ENCODE assay signal across 20 cellular contexts in the genomic region with DNA sequence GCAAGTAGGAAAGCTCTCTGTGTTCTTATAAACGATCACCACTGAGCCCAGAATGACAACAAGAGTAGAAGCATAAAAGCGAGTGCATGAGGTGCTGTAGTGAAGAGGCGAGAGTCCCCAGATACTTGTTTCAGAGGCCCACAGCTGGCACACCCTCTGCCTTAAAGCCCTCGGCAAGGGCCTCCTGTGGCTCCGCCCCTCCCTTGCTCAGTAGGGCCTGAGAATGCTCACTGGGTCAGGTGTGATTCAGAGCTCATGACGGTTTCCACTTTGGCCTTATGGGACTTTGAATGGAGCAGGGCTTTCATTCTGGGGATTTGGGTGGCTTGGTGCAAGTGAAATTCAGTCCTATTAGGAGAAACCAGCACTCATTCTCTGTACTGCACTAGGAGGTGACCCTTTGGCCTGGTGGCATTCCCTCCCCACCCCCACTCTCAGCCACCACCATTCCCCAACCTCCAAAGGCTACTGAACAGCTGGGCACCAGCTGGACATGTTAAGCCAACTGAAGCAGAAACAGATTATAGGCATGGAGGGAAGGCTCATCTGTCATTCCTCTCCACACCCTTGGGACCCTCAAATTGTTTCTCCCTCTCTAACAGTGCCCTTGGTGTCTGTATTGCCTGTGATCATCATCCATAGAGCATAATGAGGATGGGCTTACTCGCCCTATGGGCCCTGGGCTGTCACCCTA.
A peak's percentile ranks its signal among the peaks of the same experiment; 100 is the strongest.
DNase-seq lines count a peak whose midpoint lies in the region; TF ChIP-seq lines count a peak whose summit lies in the region.
"Had no signal": no experiment of that assay in that cellular context is flagged by ENCODE, and none has a peak within 500 bp of the region (broad histone marks: within the 10 kb centered on the region; RNA-seq: fewer than 3 reads in every experiment).

No MANE protein-coding gene starts in this region.

- no peak for TF ChIP-seq CTCF in glutamatergic neuron (IDR thresholded peaks at IDR 0.05; ENCODE audit: partially characterized antibody, unreplicated experiment)
- no peak for TF ChIP-seq CTCF in type B pancreatic cell (conservative IDR thresholded peaks at IDR 0.05)

- peaks cover 5% of the 10 kb centered on the region for H3K36me3 Mint-ChIP-seq in glutamatergic neuron (ENCODE audit: unreplicated experiment)
- peaks cover 32% of the 10 kb centered on the region for H3K36me3 Mint-ChIP-seq in type B pancreatic cell

- H3K4me1 Mint-ChIP-seq in glutamatergic neuron (ENCODE audit: low read depth, unreplicated experiment): peaks cover 34% of the 10 kb centered on the region
- H3K4me1 Mint-ChIP-seq in type B pancreatic cell (ENCODE audit: unreplicated experiment): peaks cover 18% of the 10 kb centered on the region

- H3K4me3 Mint-ChIP-seq in glutamatergic neuron (ENCODE audit: unreplicated experiment): peak overlapping the region; percentile 48
- peak overlapping the region; percentile 15 for H3K4me3 Mint-ChIP-seq in type B pancreatic cell
- H3K4me3 Mint-ChIP-seq: activated CD4-positive, alpha-beta T cell treated with anti-CD3 and anti-CD28 coated beads, Interleukin-2, amount 10 ng/mL, durations not matched to agents 24 days and 14 days; effector memory CD8-positive, alpha-beta T cell; stimulated activated naive CD8-positive, alpha-beta T cell treated with anti-CD3 and anti-CD28 coated beads, Interleukin-15, amount 100 ng/mL, for 72 hours had no signal

- peaks cover 10% of the 10 kb centered on the region for H3K27me3 Mint-ChIP-seq in glutamatergic neuron (ENCODE audit: unreplicated experiment)
- peaks cover 5% of the 10 kb centered on the region for H3K27me3 Mint-ChIP-seq in type B pancreatic cell

- H3K9me3 Mint-ChIP-seq in glutamatergic neuron (ENCODE audit: unreplicated experiment): peaks cover 20% of the 10 kb centered on the region
- H3K9me3 Mint-ChIP-seq in type B pancreatic cell: no peaks in the 10 kb centered on the region
- H3K9me3 Mint-ChIP-seq: activated CD4-positive, alpha-beta T cell treated with anti-CD3 and anti-CD28 coated beads, Interleukin-2, amount 10 ng/mL, durations not matched to agents 24 days and 14 days; effector memory CD8-positive, alpha-beta T cell; stimulated activated naive CD8-positive, alpha-beta T cell treated with anti-CD3 and anti-CD28 coated beads, Interleukin-15, amount 100 ng/mL, for 72 hours had no signal

- DNase-seq in NCI-H510A treated with DMSO at 0.1 percent for 48 hours (lab: John Stamatoyannopoulos, UW) (peak; percentile 14), NCI-H510A (lab: John Stamatoyannopoulos, UW) (no peak), NCI-H524 treated with DMSO at 0.1 percent for 48 hours (lab: John Stamatoyannopoulos, UW) (peak; percentile 84), glutamatergic neuron (peak; percentile 74), type B pancreatic cell (ENCODE audit: extremely low spot score, unreplicated experiment) (no peak), hypothalamus (lab: John Stamatoyannopoulos, UW) (no peak), DMS153 treated with DMSO at 0.1 percent for 48 hours (lab: John Stamatoyannopoulos, UW; ENCODE audit: unreplicated experiment) (no peak), cortex of kidney (lab: John Stamatoyannopoulos, UW) (no peak)
- DNase-seq: activated CD4-positive, alpha-beta T cell treated with anti-CD3 and anti-CD28 coated beads, Interleukin-2, amount 10 ng/mL, durations not matched to agents 24 days and 14 days; effector memory CD8-positive, alpha-beta T cell; GF-D8; GM23248; KBM-7; MV-4-11; NCI-H2029; NCI-H446 treated with DMSO at 0.1 percent for 48 hours; small intestine; stimulated activated CD4-positive, alpha-beta T cell treated with anti-CD3 and anti-CD28 coated beads, Interleukin-2, amount 100 ng/mL, for 48 hours; stimulated activated naive CD8-positive, alpha-beta T cell treated with anti-CD3 and anti-CD28 coated beads, Interleukin-15, amount 100 ng/mL, for 72 hours; SW 1271 had no signal

- H3K27ac Mint-ChIP-seq in glutamatergic neuron (ENCODE audit: unreplicated experiment) (peak overlapping the region; percentile 79), type B pancreatic cell (no peak overlapping the region)
- H3K27ac Mint-ChIP-seq: activated CD4-positive, alpha-beta T cell treated with anti-CD3 and anti-CD28 coated beads, Interleukin-2, amount 10 ng/mL, durations not matched to agents 24 days and 14 days; effector memory CD8-positive, alpha-beta T cell; stimulated activated naive CD8-positive, alpha-beta T cell treated with anti-CD3 and anti-CD28 coated beads, Interleukin-15, amount 100 ng/mL, for 72 hours had no signal

Comparison
In these comparisons a context has a peak if more than half of its experiments do, and no peak if none do; other contexts are left out.
1. DNase-seq: peak in NCI-H510A treated with DMSO at 0.1 percent for 48 hours (single experiment), NCI-H524 treated with DMSO at 0.1 percent for 48 hours (single experiment) and glutamatergic neuron (single experiment); none in NCI-H510A (single experiment), type B pancreatic cell (single experiment), hypothalamus (0 of 51), DMS153 treated with DMSO at 0.1 percent for 48 hours (single experiment) and cortex of kidney (single experiment).